ENCODE assay signal across 1 cellular context in genomic region chr13:33690321-33690720, GRCh38.
TF ChIP-seq lines count a peak whose summit lies in the region.

No MANE protein-coding gene starts in this region.

TF ChIP-seq in GM23338, 12 proteins besides CTCF, POLR2A, EP300 and RAD21:
- no peak for TF ChIP-seq ZNF462 (CRISPR knock-in tag; IDR thresholded peaks at IDR 0.05)
- no peak for TF ChIP-seq ZNF114 (CRISPR knock-in tag; IDR thresholded peaks at IDR 0.05)
- TF ChIP-seq REST (IDR thresholded peaks at IDR 0.05; ENCODE audit: unreplicated experiment), result no peak
- TF ChIP-seq POLR2AphosphoS5 (IDR thresholded peaks at IDR 0.05; ENCODE audit: low read depth), result no peak
- no peak for TF ChIP-seq ZNF331 (CRISPR knock-in tag; IDR thresholded peaks at IDR 0.05; ENCODE audit: low read depth)
- TF ChIP-seq, protein P1, sequence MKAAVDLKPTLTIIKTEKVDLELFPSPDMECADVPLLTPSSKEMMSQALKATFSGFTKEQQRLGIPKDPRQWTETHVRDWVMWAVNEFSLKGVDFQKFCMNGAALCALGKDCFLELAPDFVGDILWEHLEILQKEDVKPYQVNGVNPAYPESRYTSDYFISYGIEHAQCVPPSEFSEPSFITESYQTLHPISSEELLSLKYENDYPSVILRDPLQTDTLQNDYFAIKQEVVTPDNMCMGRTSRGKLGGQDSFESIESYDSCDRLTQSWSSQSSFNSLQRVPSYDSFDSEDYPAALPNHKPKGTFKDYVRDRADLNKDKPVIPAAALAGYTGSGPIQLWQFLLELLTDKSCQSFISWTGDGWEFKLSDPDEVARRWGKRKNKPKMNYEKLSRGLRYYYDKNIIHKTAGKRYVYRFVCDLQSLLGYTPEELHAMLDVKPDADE (IDR thresholded peaks at IDR 0.05), result no peak
- no peak for TF ChIP-seq NANOG (IDR thresholded peaks at IDR 0.05; ENCODE audit: borderline replicate concordance)
TF ChIP-seq in GM23338: peak in this region for 0.
